In the genomic region with DNA sequence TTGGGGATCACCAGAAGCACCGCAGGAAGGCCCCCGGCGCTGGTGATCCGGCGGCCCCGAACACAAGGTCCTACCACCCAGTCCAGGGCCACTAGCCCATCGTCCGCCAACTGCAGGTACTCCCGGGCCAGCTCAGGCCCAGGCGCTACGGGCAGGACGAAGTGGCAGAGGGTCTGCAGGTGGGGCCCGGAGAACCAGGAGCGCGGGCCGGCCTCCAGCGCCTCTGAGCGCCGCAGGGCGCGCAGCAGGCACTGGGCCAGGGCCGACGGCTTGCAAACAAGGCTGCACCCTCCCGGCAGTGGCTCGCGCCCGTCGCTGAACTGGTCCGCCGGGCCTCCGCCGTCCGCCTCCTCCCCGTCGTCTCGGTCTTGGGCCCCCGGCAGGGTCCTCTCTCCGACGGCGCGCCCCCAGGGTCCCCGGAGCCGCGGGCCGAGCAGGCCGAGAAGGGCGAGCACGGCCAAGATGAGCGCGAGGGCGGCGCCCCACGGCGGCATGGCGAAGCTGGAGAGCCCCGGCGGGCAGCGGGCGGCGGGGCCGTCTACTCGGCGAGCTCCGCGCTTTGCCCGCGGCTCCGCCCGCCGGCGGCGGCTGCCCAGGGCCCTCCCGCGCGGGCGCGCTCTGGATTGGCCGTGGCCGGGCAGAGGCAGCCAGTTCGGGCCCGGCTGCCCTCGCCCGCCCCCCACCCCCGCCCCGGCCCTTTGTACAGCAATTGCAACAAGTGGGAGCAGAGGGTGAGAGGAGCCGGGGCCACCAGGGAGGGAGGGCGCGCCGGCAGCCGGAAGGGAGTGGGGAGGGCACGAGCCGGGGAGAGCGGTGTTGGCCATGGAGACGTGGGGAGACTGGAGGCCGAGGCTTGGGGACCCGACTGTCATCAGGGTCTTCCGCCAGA, we compare ENCODE assay signal across 1 cellular context.
TF ChIP-seq lines count a peak whose summit lies in the region.

Gene ABHD15 (minus strand): TSS at position 565 of the 889 bp plus-strand sequence. CDS start 71 bp downstream, at position 494.

TF ChIP-seq in HepG2, 621 proteins besides CTCF, POLR2A, EP300 and RAD21 (continued from another document and continues in another):
- TF ChIP-seq PAF1 (CRISPR knock-in tag; IDR thresholded peaks at IDR 0.05) (no peak), ZNF513 (CRISPR knock-in tag; conservative IDR thresholded peaks at IDR 0.05) (0 out of 2 replicates have a peak, but pooled peaks have one; percentile 62), BRD4 (CRISPR knock-in tag; IDR thresholded peaks at IDR 0.05) (no peak), SALL2 (CRISPR knock-in tag; IDR thresholded peaks at IDR 0.05) (0 out of 2 replicates have a peak, but pooled peaks have one; percentile 15), TCF7 (IDR thresholded peaks at IDR 0.05; ENCODE audit: low read depth) (no peak), ZGPAT (CRISPR knock-in tag; IDR thresholded peaks at IDR 0.05) (0 out of 2 replicates have a peak, but pooled peaks have one; percentile 53), ZNF562 (CRISPR knock-in tag; IDR thresholded peaks at IDR 0.05; ENCODE audit: borderline replicate concordance) (no peak), ZNF670 (CRISPR knock-in tag; IDR thresholded peaks at IDR 0.05; ENCODE audit: borderline replicate concordance) (no peak), ZNF138 (CRISPR knock-in tag; IDR thresholded peaks at IDR 0.05; ENCODE audit: low read depth) (no peak), MZF1 (CRISPR knock-in tag; IDR thresholded peaks at IDR 0.05; ENCODE audit: borderline replicate concordance) (no peak), SRSF4 (IDR thresholded peaks at IDR 0.05; ENCODE audit: low read depth, low read length, poor library complexity, severe bottlenecking) (no peak), ZNF30 (CRISPR knock-in tag; IDR thresholded peaks at IDR 0.05) (no peak), RBM39 (IDR thresholded peaks at IDR 0.05; ENCODE audit: low read depth, low read length, poor library complexity, severe bottlenecking) (no peak), MLLT10 (CRISPR knock-in tag; IDR thresholded peaks at IDR 0.05) (no peak), KAT8 (CRISPR knock-in tag; IDR thresholded peaks at IDR 0.05) (no peak), PATZ1 (CRISPR knock-in tag; IDR thresholded peaks at IDR 0.05) (peak; percentile 64), TFE3 (CRISPR knock-in tag; IDR thresholded peaks at IDR 0.05) (no peak), ZSCAN20 (CRISPR knock-in tag; IDR thresholded peaks at IDR 0.05; ENCODE audit: borderline replicate concordance) (no peak), ELK4 (CRISPR knock-in tag; IDR thresholded peaks at IDR 0.05; ENCODE audit: borderline replicate concordance) (no peak), U2AF1 (optimal IDR thresholded peaks at IDR 0.05; ENCODE audit: low read depth, low read length) (no peak), ZFP36 (IDR thresholded peaks at IDR 0.05; ENCODE audit: borderline replicate concordance, low read depth, low read length, partially characterized antibody) (no peak), ZNF788 (CRISPR knock-in tag; IDR thresholded peaks at IDR 0.05; ENCODE audit: borderline replicate concordance) (no peak), ZNF382 (CRISPR knock-in tag; IDR thresholded peaks at IDR 0.05; ENCODE audit: borderline replicate concordance) (no peak), GTF3A (CRISPR knock-in tag; conservative IDR thresholded peaks at IDR 0.05) (no peak), NR2C2 (CRISPR knock-in tag; IDR thresholded peaks at IDR 0.05; ENCODE audit: borderline replicate concordance) (no peak), ZSCAN31 (CRISPR knock-in tag; IDR thresholded peaks at IDR 0.05; ENCODE audit: low read depth) (peak; percentile 66; the same call in 1 of the 2 replicates)
- TF ChIP-seq, protein P1, sequence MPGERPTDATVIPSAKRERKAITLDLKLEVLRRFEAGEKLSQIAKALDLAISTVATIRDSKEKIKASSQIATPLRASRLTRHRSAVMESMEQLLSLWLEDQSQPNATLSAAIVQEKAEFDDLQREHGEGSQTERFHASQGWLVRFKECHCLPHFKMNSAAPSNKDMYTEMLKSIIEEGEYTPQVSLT (CRISPR knock-in tag; IDR thresholded peaks at IDR 0.05; ENCODE audit: borderline replicate concordance, low read depth): no peak
- TF ChIP-seq, protein P2, sequence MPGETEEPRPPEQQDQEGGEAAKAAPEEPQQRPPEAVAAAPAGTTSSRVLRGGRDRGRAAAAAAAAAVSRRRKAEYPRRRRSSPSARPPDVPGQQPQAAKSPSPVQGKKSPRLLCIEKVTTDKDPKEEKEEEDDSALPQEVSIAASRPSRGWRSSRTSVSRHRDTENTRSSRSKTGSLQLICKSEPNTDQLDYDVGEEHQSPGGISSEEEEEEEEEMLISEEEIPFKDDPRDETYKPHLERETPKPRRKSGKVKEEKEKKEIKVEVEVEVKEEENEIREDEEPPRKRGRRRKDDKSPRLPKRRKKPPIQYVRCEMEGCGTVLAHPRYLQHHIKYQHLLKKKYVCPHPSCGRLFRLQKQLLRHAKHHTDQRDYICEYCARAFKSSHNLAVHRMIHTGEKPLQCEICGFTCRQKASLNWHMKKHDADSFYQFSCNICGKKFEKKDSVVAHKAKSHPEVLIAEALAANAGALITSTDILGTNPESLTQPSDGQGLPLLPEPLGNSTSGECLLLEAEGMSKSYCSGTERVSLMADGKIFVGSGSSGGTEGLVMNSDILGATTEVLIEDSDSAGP (CRISPR knock-in tag; IDR thresholded peaks at IDR 0.05; ENCODE audit: borderline replicate concordance): peak; percentile 68; the same call in 1 of the 2 replicates
- TF ChIP-seq, protein P3, sequence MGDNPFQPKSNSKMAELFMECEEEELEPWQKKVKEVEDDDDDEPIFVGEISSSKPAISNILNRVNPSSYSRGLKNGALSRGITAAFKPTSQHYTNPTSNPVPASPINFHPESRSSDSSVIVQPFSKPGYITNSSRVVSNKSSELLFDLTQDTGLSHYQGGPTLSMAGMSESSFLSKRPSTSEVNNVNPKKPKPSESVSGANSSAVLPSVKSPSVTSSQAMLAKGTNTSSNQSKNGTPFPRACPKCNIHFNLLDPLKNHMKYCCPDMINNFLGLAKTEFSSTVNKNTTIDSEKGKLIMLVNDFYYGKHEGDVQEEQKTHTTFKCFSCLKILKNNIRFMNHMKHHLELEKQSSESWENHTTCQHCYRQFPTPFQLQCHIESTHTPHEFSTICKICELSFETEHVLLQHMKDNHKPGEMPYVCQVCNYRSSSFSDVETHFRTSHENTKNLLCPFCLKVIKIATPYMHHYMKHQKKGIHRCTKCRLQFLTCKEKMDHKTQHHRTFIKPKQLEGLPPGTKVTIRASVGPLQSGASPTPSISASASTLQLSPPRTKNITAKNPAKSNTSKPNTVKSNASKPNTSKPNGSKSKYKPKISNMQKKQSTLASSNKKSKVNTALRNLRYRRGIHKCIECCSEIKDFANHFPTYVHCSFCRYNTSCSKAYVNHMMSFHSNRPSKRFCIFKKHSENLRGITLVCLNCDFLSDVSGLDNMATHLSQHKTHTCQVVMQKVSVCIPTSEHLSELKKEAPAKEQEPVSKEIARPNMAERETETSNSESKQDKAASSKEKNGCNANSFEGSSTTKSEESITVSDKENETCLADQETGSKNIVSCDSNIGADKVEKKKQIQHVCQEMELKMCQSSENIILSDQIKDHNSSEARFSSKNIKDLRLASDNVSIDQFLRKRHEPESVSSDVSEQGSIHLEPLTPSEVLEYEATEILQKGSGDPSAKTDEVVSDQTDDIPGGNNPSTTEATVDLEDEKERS (CRISPR knock-in tag; IDR thresholded peaks at IDR 0.05): no peak
- TF ChIP-seq, protein P4, sequence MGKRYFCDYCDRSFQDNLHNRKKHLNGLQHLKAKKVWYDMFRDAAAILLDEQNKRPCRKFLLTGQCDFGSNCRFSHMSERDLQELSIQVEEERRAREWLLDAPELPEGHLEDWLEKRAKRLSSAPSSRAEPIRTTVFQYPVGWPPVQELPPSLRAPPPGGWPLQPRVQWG (CRISPR knock-in tag; IDR thresholded peaks at IDR 0.05; ENCODE audit: borderline replicate concordance, low read depth): no peak
- TF ChIP-seq, protein P5, sequence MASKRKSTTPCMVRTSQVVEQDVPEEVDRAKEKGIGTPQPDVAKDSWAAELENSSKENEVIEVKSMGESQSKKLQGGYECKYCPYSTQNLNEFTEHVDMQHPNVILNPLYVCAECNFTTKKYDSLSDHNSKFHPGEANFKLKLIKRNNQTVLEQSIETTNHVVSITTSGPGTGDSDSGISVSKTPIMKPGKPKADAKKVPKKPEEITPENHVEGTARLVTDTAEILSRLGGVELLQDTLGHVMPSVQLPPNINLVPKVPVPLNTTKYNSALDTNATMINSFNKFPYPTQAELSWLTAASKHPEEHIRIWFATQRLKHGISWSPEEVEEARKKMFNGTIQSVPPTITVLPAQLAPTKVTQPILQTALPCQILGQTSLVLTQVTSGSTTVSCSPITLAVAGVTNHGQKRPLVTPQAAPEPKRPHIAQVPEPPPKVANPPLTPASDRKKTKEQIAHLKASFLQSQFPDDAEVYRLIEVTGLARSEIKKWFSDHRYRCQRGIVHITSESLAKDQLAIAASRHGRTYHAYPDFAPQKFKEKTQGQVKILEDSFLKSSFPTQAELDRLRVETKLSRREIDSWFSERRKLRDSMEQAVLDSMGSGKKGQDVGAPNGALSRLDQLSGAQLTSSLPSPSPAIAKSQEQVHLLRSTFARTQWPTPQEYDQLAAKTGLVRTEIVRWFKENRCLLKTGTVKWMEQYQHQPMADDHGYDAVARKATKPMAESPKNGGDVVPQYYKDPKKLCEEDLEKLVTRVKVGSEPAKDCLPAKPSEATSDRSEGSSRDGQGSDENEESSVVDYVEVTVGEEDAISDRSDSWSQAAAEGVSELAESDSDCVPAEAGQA (IDR thresholded peaks at IDR 0.05; ENCODE audit: low read depth): no peak
- TF ChIP-seq, protein P5 (CRISPR knock-in tag; IDR thresholded peaks at IDR 0.05; ENCODE audit: borderline replicate concordance): no peak
